Comparison of ENCODE assay signal across 11 cellular contexts in genomic region chr21:17794631-17795030, GRCh38. TPM values are rescaled to one million over a fixed set of nuclear protein-coding genes. Genes with fewer than 3 reads are reported as not detected.
DNase-seq lines count a peak whose midpoint lies in the region; ATAC-seq and TF ChIP-seq lines count a peak whose summit lies in the region.
"Had no signal": no experiment of that assay in that cellular context is flagged by ENCODE, and none has a peak within 500 bp of the region (broad histone marks: within the 10 kb centered on the region; RNA-seq: fewer than 3 reads in every experiment).

No MANE protein-coding gene starts in this region.

- peaks cover 65% of the 10 kb centered on the region for H3K4me1 Mint-ChIP-seq in activated CD8-positive, alpha-beta memory T cell treated with anti-CD3 and anti-CD28 coated beads, Interleukin-2, amount 10 ng/mL, durations not matched to agents 7 days and 5 days
- H3K4me1 Mint-ChIP-seq in stimulated activated naive CD8-positive, alpha-beta T cell treated with anti-CD3 and anti-CD28 coated beads, Interleukin-15, amount 100 ng/mL, for 72 hours: peaks cover 60% of the 10 kb centered on the region

- 0 out of 2 replicates have a peak, but pooled peaks have one; percentile 10 for TF ChIP-seq POLR2A in Raji (IDR thresholded peaks at IDR 0.05; ENCODE audit: insufficient read depth, low read depth, low read length)

- peak; percentile 14 for ATAC-seq in activated CD8-positive, alpha-beta memory T cell treated with anti-CD3 and anti-CD28 coated beads, Interleukin-2, amount 10 ng/mL, durations not matched to agents 7 days and 5 days
- ATAC-seq in stimulated activated naive CD8-positive, alpha-beta T cell treated with anti-CD3 and anti-CD28 coated beads, Interleukin-15, amount 100 ng/mL, for 72 hours: no peak
- ATAC-seq in GM19351 (IDR thresholded peaks at IDR 0.05; ENCODE audit: unreplicated experiment) (no peak), HG03378 (IDR thresholded peaks at IDR 0.05; ENCODE audit: unreplicated experiment) (no peak)

- POLR2A ChIA-PET in RWPE1 (lab: Yijun Ruan, JAX; ENCODE audit: low non-redundant PET): interaction anchor here (0.6 kb wide), 1 partner anchor 106 kb away, joined by 3 read pairs; no protein-coding TSS in a partner anchor

- no peaks in the 10 kb centered on the region for H3K9me3 ChIP-seq in effector memory CD4-positive, alpha-beta T cell (ENCODE audit: control insufficient read depth, low read length)

- peak overlapping the region; percentile 83 for H3K27ac ChIP-seq in effector memory CD4-positive, alpha-beta T cell (ENCODE audit: insufficient read depth, low read length, poor library complexity, severe bottlenecking)
- no peak overlapping the region for H3K27ac ChIP-seq in RWPE1

- H3K4me3 ChIP-seq in effector memory CD4-positive, alpha-beta T cell (ENCODE audit: insufficient read depth, low read depth, low read length, poor library complexity, severe bottlenecking): peak overlapping the region; percentile 40

- no peak for DNase-seq in activated CD8-positive, alpha-beta memory T cell treated with anti-CD3 and anti-CD28 coated beads, Interleukin-2, amount 10 ng/mL, durations not matched to agents 7 days and 5 days
- DNase-seq in activated CD8-positive, alpha-beta memory T cell treated with anti-CD3 and anti-CD28 coated beads, Interleukin-2, amount 50 U/mL, for 48 hours: no peak
- DNase-seq in effector memory CD4-positive, alpha-beta T cell: no peak
- no peak for DNase-seq in stimulated activated naive CD8-positive, alpha-beta T cell treated with anti-CD3 and anti-CD28 coated beads, Interleukin-15, amount 100 ng/mL, for 72 hours
- no peak for DNase-seq in RWPE1 (ENCODE audit: low spot score)
- DNase-seq: DMS53, endodermal cell, NCI-H1048 had no signal

- H3K36me3 ChIP-seq in effector memory CD4-positive, alpha-beta T cell (ENCODE audit: control insufficient read depth, insufficient read depth, low read length): peaks cover 9% of the 10 kb centered on the region

- peaks cover 49% of the 10 kb centered on the region for H3K4me1 ChIP-seq in effector memory CD4-positive, alpha-beta T cell (ENCODE audit: control insufficient read depth, insufficient read depth, low read length, poor library complexity, severe bottlenecking)

- no peaks in the 10 kb centered on the region for H3K27me3 Mint-ChIP-seq in activated CD8-positive, alpha-beta memory T cell treated with anti-CD3 and anti-CD28 coated beads, Interleukin-2, amount 10 ng/mL, durations not matched to agents 7 days and 5 days
- H3K27me3 Mint-ChIP-seq in stimulated activated naive CD8-positive, alpha-beta T cell treated with anti-CD3 and anti-CD28 coated beads, Interleukin-15, amount 100 ng/mL, for 72 hours: no peaks in the 10 kb centered on the region

- no peaks in the 10 kb centered on the region for H3K9me3 Mint-ChIP-seq in activated CD8-positive, alpha-beta memory T cell treated with anti-CD3 and anti-CD28 coated beads, Interleukin-2, amount 10 ng/mL, durations not matched to agents 7 days and 5 days (ENCODE audit: low read depth)
- H3K9me3 Mint-ChIP-seq in stimulated activated naive CD8-positive, alpha-beta T cell treated with anti-CD3 and anti-CD28 coated beads, Interleukin-15, amount 100 ng/mL, for 72 hours: no peaks in the 10 kb centered on the region
- H3K9me3 Mint-ChIP-seq: endodermal cell had no signal

- no peak for TF ChIP-seq CTCF in RWPE1 (conservative IDR thresholded peaks at IDR 0.05; ENCODE audit: low read depth)

- peak overlapping the region; percentile 74 for H3K4me3 Mint-ChIP-seq in activated CD8-positive, alpha-beta memory T cell treated with anti-CD3 and anti-CD28 coated beads, Interleukin-2, amount 10 ng/mL, durations not matched to agents 7 days and 5 days
- H3K4me3 Mint-ChIP-seq in stimulated activated naive CD8-positive, alpha-beta T cell treated with anti-CD3 and anti-CD28 coated beads, Interleukin-15, amount 100 ng/mL, for 72 hours: peak overlapping the region; percentile 42 to 62
- H3K4me3 Mint-ChIP-seq: endodermal cell had no signal

- CTCF ChIA-PET in activated CD8-positive, alpha-beta memory T cell treated with anti-CD3 and anti-CD28 coated beads, Interleukin-2, amount 10 ng/mL, durations not matched to agents 7 days and 5 days (lab: Charles Lee): interaction anchor here (0.8 to 2.7 kb wide), 7 partner anchors 11 to 283 kb away, joined by 3 to 11 read pairs (median 4); no protein-coding TSS in a partner anchor
- CTCF ChIA-PET in RWPE1 (lab: Yijun Ruan, JAX): no interaction called here

- H3K27ac Mint-ChIP-seq in activated CD8-positive, alpha-beta memory T cell treated with anti-CD3 and anti-CD28 coated beads, Interleukin-2, amount 10 ng/mL, durations not matched to agents 7 days and 5 days: peak overlapping the region; percentile 95
- H3K27ac Mint-ChIP-seq in stimulated activated naive CD8-positive, alpha-beta T cell treated with anti-CD3 and anti-CD28 coated beads, Interleukin-15, amount 100 ng/mL, for 72 hours: peak overlapping the region; percentile 61 to 63
- H3K27ac Mint-ChIP-seq: endodermal cell had no signal

- H3K27me3 ChIP-seq in effector memory CD4-positive, alpha-beta T cell (replicated peaks; ENCODE audit: control insufficient read depth, insufficient read depth, low read length, poor library complexity, severe bottlenecking): no peaks in the 10 kb centered on the region

- H3K36me3 Mint-ChIP-seq in activated CD8-positive, alpha-beta memory T cell treated with anti-CD3 and anti-CD28 coated beads, Interleukin-2, amount 10 ng/mL, durations not matched to agents 7 days and 5 days: peaks cover 53% of the 10 kb centered on the region

RNA-seq across cellular contexts. Expression of gene C21orf91, which starts 24.5 kb away (rescaled TPM):
- total RNA-seq in activated CD8-positive, alpha-beta memory T cell treated with anti-CD3 and anti-CD28 coated beads, Interleukin-2, amount 10 ng/mL, durations not matched to agents 7 days and 5 days: 10 to 100 TPM; 63.6 to 88.7 TPM
